In the genomic region with DNA sequence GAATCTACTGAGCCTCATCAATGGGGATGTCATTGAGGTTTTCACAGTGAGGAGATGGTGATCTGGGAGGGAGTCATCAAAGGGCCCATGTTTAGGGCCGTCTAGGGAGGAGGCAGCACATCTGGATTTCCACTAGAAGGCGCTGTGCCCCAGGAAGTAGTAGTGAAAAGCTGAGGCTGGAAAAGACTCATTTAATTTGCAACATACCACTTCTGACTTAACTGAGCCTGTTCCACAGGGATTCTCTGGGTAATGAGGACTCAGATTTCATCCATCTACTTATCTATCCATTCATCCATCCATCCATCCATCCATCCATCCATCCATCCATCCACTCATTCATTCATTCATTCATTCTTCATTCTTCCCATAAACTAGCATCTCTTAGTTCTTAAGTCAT, we compare ENCODE assay signal across 8 cellular contexts. TPM values are rescaled to one million over a fixed set of nuclear protein-coding genes. Genes with fewer than 3 reads are reported as not detected.
DNase-seq lines count a peak whose midpoint lies in the region; ATAC-seq and TF ChIP-seq lines count a peak whose summit lies in the region.

No MANE protein-coding gene starts in this region.

- WGBS in transverse colon (ENCODE audit: low coverage in 1 of 2), 2 donors = 0% methylated on average over 2 of the region's 2 CpGs; no CpG with 5 or more reads in 1 of the 2 donors

- DNase-seq in AML-193 (lab: John Stamatoyannopoulos, UW) = peak; percentile 57 to 70
- peak; percentile 53 for DNase-seq in NCI-H2196 (lab: John Stamatoyannopoulos, UW; ENCODE audit: unreplicated experiment)
- peak; percentile 55 for DNase-seq in activated CD4-positive, CD25-positive, alpha-beta regulatory T cell treated with anti-CD3 and anti-CD28 coated beads, Interleukin-2, amount 50 U/mL, for 72 hours
- no peak for DNase-seq in coronary artery (ENCODE audit: low spot score)
- peak; percentile 58 for DNase-seq in mucosa of gallbladder (ENCODE audit: low spot score)
- DNase-seq in transverse colon = peak; percentile 78
- no peak for DNase-seq in NCI-H128 (lab: John Stamatoyannopoulos, UW; ENCODE audit: unreplicated experiment)

- no peak for TF ChIP-seq POLR2A in transverse colon (IDR thresholded peaks at IDR 0.05)

- in situ Hi-C loops in transverse colon (cut with MboI; ENCODE audit: low pct_ligation_motif_present in 1 of 4, low pct_unique_long_range_greater_than_20kb in 1 of 4, low sequenced_read_pairs in 3 of 4) = loop anchor here in 2 of 4 donors (10.0 kb wide), 1 partner anchor 190 kb away; no protein-coding TSS in a partner anchor

- no peaks in the 10 kb centered on the region for H3K27me3 ChIP-seq in transverse colon

- peak; percentile 37 for ATAC-seq in GM18868 (IDR thresholded peaks at IDR 0.05; ENCODE audit: unreplicated experiment)

- TF ChIP-seq CTCF in coronary artery (IDR thresholded peaks at IDR 0.05) (peak; percentile 28), transverse colon (IDR thresholded peaks at IDR 0.05) (peak; percentile 78 to 86 (median 85))

- H3K4me3 ChIP-seq in coronary artery (no peak overlapping the region), transverse colon (no peak overlapping the region)

- intact Hi-C loops in transverse colon (cut with DNase I; ENCODE audit: low total_unique reads) = loop anchor here (10.0 kb wide), 1 partner anchor 80 kb away; no protein-coding TSS in a partner anchor

- H3K9me3 ChIP-seq in transverse colon = no peaks in the 10 kb centered on the region

- no peaks in the 10 kb centered on the region for H3K36me3 ChIP-seq in transverse colon

- H3K27ac ChIP-seq in coronary artery (no peak overlapping the region), transverse colon (no peak overlapping the region)

- no peaks in the 10 kb centered on the region for H3K4me1 ChIP-seq in transverse colon

- TF ChIP-seq EP300 in transverse colon (IDR thresholded peaks at IDR 0.05; ENCODE audit: low read depth) = no peak

RNA-seq across cellular contexts. Expression of gene SHF, which starts 17.4 kb away (rescaled TPM):
- total RNA-seq in mucosa of gallbladder (10.4 TPM), transverse colon (1 to 10 TPM in 3 of 4 donors, not detected in 1; 3.7 to 9.8 (median 7.4) TPM)

RNA-seq across cellular contexts. Expression of gene SLC28A2, which starts 46.8 kb away (rescaled TPM):
- total RNA-seq in mucosa of gallbladder (86.6 TPM), transverse colon (10 to 100 TPM in 1 of 4 donors, 1 to 10 TPM in 2, under 1 TPM in 1; 0.37 to 11.1 (median 5.1) TPM)

Comparison
In these comparisons a context has a peak if more than half of its experiments do, and no peak if none do; other contexts are left out.
1. DNase-seq: peak in AML-193 (2 of 2), NCI-H2196 (single experiment), activated CD4-positive, CD25-positive, alpha-beta regulatory T cell treated with anti-CD3 and anti-CD28 coated beads, Interleukin-2, amount 50 U/mL, for 72 hours (single experiment), mucosa of gallbladder (single experiment) and transverse colon (single experiment); none in coronary artery (single experiment) and NCI-H128 (single experiment).